In the genomic region with DNA sequence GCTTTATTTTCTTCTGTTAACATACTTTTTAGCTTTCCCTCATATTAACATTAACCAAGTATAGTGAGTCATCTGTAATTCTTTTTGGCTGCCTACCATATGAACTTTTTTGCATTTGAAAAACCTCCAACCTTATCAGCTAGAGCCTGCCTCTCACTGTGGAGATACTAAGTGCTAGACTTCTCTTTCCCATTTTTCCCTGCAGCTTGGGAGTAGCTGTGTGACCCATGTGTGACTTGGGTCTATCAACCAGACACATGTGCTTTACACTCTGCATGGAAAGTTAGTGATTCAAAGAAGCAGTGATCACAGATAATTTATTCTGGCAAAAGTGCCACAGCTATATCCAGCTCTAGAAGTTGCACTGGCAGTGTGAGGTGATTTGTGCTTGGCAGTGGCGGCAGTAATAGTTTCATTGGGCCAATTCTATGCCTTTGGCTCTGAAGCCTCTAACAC, we compare ENCODE assay signal across 1 cellular context.
TF ChIP-seq lines count a peak whose summit lies in the region.

No MANE protein-coding gene starts in this region.

TF ChIP-seq in K562, 482 proteins besides CTCF, POLR2A, EP300 and RAD21 (continues in another document):
- TF ChIP-seq, protein P1, sequence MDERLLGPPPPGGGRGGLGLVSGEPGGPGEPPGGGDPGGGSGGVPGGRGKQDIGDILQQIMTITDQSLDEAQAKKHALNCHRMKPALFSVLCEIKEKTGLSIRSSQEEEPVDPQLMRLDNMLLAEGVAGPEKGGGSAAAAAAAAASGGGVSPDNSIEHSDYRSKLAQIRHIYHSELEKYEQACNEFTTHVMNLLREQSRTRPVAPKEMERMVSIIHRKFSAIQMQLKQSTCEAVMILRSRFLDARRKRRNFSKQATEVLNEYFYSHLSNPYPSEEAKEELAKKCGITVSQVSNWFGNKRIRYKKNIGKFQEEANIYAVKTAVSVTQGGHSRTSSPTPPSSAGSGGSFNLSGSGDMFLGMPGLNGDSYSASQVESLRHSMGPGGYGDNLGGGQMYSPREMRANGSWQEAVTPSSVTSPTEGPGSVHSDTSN (CRISPR knock-in tag; IDR thresholded peaks at IDR 0.05; ENCODE audit: low read depth) = no peak
- TF ChIP-seq, protein P1 (tag; conservative IDR thresholded peaks at IDR 0.05; ENCODE audit: low read depth) = no peak
- TF ChIP-seq ELF4 (CRISPR knock-in tag; IDR thresholded peaks at IDR 0.05) (no peak), KDM2B (CRISPR knock-in tag; IDR thresholded peaks at IDR 0.05) (no peak), ZNF133 (CRISPR knock-in tag; IDR thresholded peaks at IDR 0.05) (no peak), MCM3 (IDR thresholded peaks at IDR 0.05) (no peak), GTF2F1 (IDR thresholded peaks at IDR 0.05; ENCODE audit: low read depth, low read length) (no peak), CHCHD3 (CRISPR knock-in tag; IDR thresholded peaks at IDR 0.05) (no peak), TBL1XR1 (IDR thresholded peaks at IDR 0.05; ENCODE audit: low read length in 2 of 2) (no peak), TCFL5 (CRISPR knock-in tag; conservative IDR thresholded peaks at IDR 0.05) (no peak), SUPT5H (IDR thresholded peaks at IDR 0.05) (no peak), PURB (CRISPR knock-in tag; IDR thresholded peaks at IDR 0.05; ENCODE audit: low read depth) (no peak), TAL1 (IDR thresholded peaks at IDR 0.05) (peak; percentile 38; the same call in 1 of the 2 replicates), ZFP30 (CRISPR knock-in tag; IDR thresholded peaks at IDR 0.05; ENCODE audit: borderline replicate concordance) (no peak), BDP1 (IDR thresholded peaks at IDR 0.05; ENCODE audit: insufficient read depth, insufficient read length) (no peak), MEF2A (IDR thresholded peaks at IDR 0.05; ENCODE audit: control insufficient read depth, low read depth, low read length) (no peak), ZSCAN29 (IDR thresholded peaks at IDR 0.05) (no peak), ZNF347 (CRISPR knock-in tag; IDR thresholded peaks at IDR 0.05; ENCODE audit: low read depth) (no peak), NFE2L1 (tag; IDR thresholded peaks at IDR 0.05; ENCODE audit: borderline replicate concordance, low read depth) (no peak), ZNF384 (IDR thresholded peaks at IDR 0.05; ENCODE audit: low read depth, low read length) (no peak), TGIF2 (CRISPR knock-in tag; IDR thresholded peaks at IDR 0.05) (no peak), SRSF9 (IDR thresholded peaks at IDR 0.05; ENCODE audit: borderline replicate concordance, low read depth, low read length) (no peak), TAF7 (tag; IDR thresholded peaks at IDR 0.05) (no peak), BHLHE40 (IDR thresholded peaks at IDR 0.05; ENCODE audit: low read length) (0 out of 2 replicates have a peak, but pooled peaks have one; percentile 18), E2F3 (CRISPR knock-in tag; IDR thresholded peaks at IDR 0.05) (no peak), MTA3 (IDR thresholded peaks at IDR 0.05; ENCODE audit: borderline replicate concordance) (no peak), SNIP1 (IDR thresholded peaks at IDR 0.05; ENCODE audit: low read depth) (no peak), NR2F6 (CRISPR knock-in tag; IDR thresholded peaks at IDR 0.05) (no peak), SETDB1 (IDR thresholded peaks at IDR 0.05; ENCODE audit: low read length) (no peak), TBP (optimal IDR thresholded peaks at IDR 0.05; ENCODE audit: low read depth, low read length) (no peak), ZNF143 (CRISPR knock-in tag; IDR thresholded peaks at IDR 0.05) (no peak), JUNB (CRISPR knock-in tag; conservative IDR thresholded peaks at IDR 0.05) (no peak)
- TF ChIP-seq, protein P2, sequence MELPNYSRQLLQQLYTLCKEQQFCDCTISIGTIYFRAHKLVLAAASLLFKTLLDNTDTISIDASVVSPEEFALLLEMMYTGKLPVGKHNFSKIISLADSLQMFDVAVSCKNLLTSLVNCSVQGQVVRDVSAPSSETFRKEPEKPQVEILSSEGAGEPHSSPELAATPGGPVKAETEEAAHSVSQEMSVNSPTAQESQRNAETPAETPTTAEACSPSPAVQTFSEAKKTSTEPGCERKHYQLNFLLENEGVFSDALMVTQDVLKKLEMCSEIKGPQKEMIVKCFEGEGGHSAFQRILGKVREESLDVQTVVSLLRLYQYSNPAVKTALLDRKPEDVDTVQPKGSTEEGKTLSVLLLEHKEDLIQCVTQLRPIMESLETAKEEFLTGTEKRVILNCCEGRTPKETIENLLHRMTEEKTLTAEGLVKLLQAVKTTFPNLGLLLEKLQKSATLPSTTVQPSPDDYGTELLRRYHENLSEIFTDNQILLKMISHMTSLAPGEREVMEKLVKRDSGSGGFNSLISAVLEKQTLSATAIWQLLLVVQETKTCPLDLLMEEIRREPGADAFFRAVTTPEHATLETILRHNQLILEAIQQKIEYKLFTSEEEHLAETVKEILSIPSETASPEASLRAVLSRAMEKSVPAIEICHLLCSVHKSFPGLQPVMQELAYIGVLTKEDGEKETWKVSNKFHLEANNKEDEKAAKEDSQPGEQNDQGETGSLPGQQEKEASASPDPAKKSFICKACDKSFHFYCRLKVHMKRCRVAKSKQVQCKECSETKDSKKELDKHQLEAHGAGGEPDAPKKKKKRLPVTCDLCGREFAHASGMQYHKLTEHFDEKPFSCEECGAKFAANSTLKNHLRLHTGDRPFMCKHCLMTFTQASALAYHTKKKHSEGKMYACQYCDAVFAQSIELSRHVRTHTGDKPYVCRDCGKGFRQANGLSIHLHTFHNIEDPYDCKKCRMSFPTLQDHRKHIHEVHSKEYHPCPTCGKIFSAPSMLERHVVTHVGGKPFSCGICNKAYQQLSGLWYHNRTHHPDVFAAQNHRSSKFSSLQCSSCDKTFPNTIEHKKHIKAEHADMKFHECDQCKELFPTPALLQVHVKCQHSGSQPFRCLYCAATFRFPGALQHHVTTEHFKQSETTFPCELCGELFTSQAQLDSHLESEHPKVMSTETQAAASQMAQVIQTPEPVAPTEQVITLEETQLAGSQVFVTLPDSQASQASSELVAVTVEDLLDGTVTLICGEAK (IDR thresholded peaks at IDR 0.05) = no peak
- TF ChIP-seq, protein P2 (CRISPR knock-in tag; IDR thresholded peaks at IDR 0.05) = no peak
- TF ChIP-seq, protein P3, sequence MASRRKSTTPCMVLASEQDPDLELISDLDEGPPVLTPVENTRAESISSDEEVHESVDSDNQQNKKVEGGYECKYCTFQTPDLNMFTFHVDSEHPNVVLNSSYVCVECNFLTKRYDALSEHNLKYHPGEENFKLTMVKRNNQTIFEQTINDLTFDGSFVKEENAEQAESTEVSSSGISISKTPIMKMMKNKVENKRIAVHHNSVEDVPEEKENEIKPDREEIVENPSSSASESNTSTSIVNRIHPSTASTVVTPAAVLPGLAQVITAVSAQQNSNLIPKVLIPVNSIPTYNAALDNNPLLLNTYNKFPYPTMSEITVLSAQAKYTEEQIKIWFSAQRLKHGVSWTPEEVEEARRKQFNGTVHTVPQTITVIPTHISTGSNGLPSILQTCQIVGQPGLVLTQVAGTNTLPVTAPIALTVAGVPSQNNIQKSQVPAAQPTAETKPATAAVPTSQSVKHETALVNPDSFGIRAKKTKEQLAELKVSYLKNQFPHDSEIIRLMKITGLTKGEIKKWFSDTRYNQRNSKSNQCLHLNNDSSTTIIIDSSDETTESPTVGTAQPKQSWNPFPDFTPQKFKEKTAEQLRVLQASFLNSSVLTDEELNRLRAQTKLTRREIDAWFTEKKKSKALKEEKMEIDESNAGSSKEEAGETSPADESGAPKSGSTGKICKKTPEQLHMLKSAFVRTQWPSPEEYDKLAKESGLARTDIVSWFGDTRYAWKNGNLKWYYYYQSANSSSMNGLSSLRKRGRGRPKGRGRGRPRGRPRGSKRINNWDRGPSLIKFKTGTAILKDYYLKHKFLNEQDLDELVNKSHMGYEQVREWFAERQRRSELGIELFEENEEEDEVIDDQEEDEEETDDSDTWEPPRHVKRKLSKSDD (conservative IDR thresholded peaks at IDR 0.05; ENCODE audit: low read length) = no peak
- TF ChIP-seq, protein P4, sequence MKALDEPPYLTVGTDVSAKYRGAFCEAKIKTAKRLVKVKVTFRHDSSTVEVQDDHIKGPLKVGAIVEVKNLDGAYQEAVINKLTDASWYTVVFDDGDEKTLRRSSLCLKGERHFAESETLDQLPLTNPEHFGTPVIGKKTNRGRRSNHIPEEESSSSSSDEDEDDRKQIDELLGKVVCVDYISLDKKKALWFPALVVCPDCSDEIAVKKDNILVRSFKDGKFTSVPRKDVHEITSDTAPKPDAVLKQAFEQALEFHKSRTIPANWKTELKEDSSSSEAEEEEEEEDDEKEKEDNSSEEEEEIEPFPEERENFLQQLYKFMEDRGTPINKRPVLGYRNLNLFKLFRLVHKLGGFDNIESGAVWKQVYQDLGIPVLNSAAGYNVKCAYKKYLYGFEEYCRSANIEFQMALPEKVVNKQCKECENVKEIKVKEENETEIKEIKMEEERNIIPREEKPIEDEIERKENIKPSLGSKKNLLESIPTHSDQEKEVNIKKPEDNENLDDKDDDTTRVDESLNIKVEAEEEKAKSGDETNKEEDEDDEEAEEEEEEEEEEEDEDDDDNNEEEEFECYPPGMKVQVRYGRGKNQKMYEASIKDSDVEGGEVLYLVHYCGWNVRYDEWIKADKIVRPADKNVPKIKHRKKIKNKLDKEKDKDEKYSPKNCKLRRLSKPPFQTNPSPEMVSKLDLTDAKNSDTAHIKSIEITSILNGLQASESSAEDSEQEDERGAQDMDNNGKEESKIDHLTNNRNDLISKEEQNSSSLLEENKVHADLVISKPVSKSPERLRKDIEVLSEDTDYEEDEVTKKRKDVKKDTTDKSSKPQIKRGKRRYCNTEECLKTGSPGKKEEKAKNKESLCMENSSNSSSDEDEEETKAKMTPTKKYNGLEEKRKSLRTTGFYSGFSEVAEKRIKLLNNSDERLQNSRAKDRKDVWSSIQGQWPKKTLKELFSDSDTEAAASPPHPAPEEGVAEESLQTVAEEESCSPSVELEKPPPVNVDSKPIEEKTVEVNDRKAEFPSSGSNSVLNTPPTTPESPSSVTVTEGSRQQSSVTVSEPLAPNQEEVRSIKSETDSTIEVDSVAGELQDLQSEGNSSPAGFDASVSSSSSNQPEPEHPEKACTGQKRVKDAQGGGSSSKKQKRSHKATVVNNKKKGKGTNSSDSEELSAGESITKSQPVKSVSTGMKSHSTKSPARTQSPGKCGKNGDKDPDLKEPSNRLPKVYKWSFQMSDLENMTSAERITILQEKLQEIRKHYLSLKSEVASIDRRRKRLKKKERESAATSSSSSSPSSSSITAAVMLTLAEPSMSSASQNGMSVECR (CRISPR knock-in tag; IDR thresholded peaks at IDR 0.05) = no peak
- TF ChIP-seq, protein P5, sequence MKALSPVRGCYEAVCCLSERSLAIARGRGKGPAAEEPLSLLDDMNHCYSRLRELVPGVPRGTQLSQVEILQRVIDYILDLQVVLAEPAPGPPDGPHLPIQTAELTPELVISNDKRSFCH (CRISPR knock-in tag; IDR thresholded peaks at IDR 0.05) = no peak
- TF ChIP-seq, protein P5 (tag; IDR thresholded peaks at IDR 0.05) = no peak
- TF ChIP-seq, protein P6, sequence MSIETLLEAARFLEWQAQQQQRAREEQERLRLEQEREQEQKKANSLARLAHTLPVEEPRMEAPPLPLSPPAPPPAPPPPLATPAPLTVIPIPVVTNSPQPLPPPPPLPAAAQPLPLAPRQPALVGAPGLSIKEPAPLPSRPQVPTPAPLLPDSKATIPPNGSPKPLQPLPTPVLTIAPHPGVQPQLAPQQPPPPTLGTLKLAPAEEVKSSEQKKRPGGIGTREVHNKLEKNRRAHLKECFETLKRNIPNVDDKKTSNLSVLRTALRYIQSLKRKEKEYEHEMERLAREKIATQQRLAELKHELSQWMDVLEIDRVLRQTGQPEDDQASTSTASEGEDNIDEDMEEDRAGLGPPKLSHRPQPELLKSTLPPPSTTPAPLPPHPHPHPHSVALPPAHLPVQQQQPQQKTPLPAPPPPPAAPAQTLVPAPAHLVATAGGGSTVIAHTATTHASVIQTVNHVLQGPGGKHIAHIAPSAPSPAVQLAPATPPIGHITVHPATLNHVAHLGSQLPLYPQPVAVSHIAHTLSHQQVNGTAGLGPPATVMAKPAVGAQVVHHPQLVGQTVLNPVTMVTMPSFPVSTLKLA (conservative IDR thresholded peaks at IDR 0.05) = peak; percentile 22 to 34; a peak in 1 of 4 replicates
